ENCODE assay signal across 29 cellular contexts in the genomic region with DNA sequence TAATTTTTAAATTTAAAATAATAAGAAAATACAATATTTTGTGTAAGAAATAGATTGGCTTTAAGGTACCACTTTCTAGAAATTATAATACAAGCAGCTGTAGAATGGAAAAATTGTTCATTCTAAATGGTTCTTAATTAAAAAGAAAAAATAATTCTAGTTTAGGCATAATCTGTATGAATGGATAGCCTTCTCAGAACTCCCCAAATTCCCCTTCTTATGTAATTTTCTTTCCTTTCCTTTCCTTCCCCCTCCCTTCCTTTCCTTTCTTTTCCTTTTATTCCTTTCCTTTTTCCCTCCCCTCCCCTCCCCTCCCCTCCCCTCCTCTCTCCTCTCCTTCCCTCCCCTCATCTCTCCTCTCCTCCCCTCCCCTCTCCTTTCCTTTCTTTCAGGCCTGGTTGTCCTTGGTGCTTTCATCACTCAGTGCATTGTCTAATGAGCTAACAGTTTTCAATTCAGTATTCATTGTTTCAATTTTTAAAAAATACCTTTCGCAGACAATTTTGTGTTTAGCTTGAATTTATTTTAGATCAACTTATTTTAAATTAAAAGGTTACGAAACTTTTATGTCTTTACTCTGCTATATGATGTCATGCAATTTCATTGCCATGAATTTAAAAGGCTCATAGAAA. TPM values are rescaled to one million over a fixed set of nuclear protein-coding genes. Genes with fewer than 3 reads are reported as not detected.
"Had no signal": no experiment of that assay in that cellular context is flagged by ENCODE, and none has a peak within 500 bp of the region (broad histone marks: within the 10 kb centered on the region; RNA-seq: fewer than 3 reads in every experiment).

No MANE protein-coding gene starts in this region.

- H3K4me3 ChIP-seq: coronary artery, dorsolateral prefrontal cortex, esophagus squamous epithelium, gastrocnemius medialis, heart right ventricle, left lung, lower lobe of right lung, mucosa of descending colon had no signal

- ATAC-seq: gastrocnemius medialis, heart right ventricle, left cardiac atrium, left lung, left ventricle myocardium superior, lower lobe of right lung, mucosa of descending colon had no signal

- H3K4me3 Mint-ChIP-seq: mesothelial cell of epicardium had no signal

- H3K36me3 Mint-ChIP-seq: mesothelial cell of epicardium had no signal

- H3K4me1 ChIP-seq: heart right ventricle, left lung, lower lobe of right lung had no signal

- H3K9me3 Mint-ChIP-seq: mesothelial cell of epicardium had no signal

- H3K27ac ChIP-seq: coronary artery, dorsolateral prefrontal cortex, esophagus squamous epithelium, gastrocnemius medialis, heart right ventricle, left lung, lower lobe of right lung had no signal

- H3K27me3 ChIP-seq: dorsolateral prefrontal cortex, esophagus squamous epithelium, gastrocnemius medialis, heart right ventricle, left lung had no signal

- FAIRE-seq: colon, endothelial cell of umbilical vein, islet of Langerhans, keratinocyte had no signal

- H3K9me3 ChIP-seq: esophagus squamous epithelium, gastrocnemius medialis, heart right ventricle, left lung, lower lobe of right lung, mucosa of descending colon had no signal

- H3K27ac Mint-ChIP-seq: mesothelial cell of epicardium had no signal

- DNase-seq: dermis blood vessel endothelial cell; dorsolateral prefrontal cortex; effector CD4-positive, alpha-beta T cell; effector memory CD4-positive, alpha-beta T cell; esophagus squamous epithelium; foreskin fibroblast; foreskin melanocyte; gastrocnemius medialis; glutamatergic neuron; head of caudate nucleus; heart right ventricle; hippocampal formation; left cardiac atrium; left lung; left ventricle myocardium superior; lower lobe of right lung; mesenchymal stem cell; mucosa of descending colon had no signal

- H3K36me3 ChIP-seq: esophagus squamous epithelium, gastrocnemius medialis, heart right ventricle, left lung, lower lobe of right lung had no signal

RNA-seq across cellular contexts. Expression of a gene that starts 28.8 kb away (rescaled TPM):
- total RNA-seq: epithelial cell of proximal tubule, left cardiac atrium, left ventricle myocardium superior, lung microvascular endothelial cell had no signal

RNA-seq across cellular contexts. Expression of a gene that starts 35.9 kb away (rescaled TPM):
- total RNA-seq: endothelial cell of umbilical vein, lung microvascular endothelial cell, mesenteric fat pad had no signal
- polyA plus RNA-seq: endothelial cell of umbilical vein had no signal

RNA-seq across cellular contexts. Expression of a gene that starts 49.0 kb away (rescaled TPM):
- total RNA-seq: dermis blood vessel endothelial cell, epithelial cell of proximal tubule, gastrocnemius medialis, glomerular endothelial cell, heart right ventricle, kidney epithelial cell, left cardiac atrium, left ventricle myocardium superior, lower lobe of right lung, mesenteric fat pad, mucosa of descending colon had no signal
